Comparison of ENCODE assay signal across 8 cellular contexts in the genomic region with DNA sequence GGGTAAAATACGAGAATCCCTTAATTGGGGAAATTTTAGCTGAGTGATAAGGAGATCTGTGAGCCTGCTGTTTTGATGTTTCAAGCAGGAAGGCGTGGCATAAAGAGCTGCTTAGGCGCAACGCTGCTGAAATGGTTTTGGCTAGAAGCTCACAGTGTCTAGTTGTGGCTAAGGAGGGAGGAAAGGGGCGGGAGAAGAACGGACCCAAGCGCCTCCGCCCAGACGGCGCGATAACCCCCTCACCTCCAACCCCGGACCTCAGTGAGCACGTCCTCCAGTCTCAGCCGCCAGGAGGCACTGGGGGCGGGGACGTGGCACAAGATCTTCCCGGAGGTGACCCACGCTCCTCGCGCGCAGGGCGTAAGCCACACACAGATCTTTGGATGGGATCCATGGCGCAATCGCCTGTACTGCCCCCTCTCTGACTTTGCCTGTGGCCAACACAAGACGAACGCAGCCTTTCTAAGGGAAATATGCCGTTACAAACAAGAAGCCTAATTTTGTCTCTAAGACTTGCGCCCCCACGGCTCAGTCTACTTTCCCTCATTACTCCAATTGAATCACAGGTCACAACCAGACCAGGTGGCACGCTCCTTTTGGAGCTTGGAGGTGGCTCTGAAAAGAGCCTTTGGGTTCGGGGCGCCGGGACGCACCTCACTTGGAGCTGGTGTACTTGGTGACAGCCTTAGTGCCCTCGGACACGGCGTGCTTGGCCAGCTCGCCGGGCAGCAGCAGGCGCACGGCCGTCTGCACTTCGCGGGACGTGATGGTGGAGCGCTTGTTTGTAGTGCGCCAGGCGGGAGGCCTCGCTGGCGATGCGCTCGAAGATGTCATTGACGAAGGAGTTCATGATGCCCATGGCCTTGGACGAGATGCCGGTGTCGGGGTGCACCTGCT. TPM values are rescaled to one million over a fixed set of nuclear protein-coding genes. Genes with fewer than 3 reads are reported as not detected.
DNase-seq lines count a peak whose midpoint lies in the region; ATAC-seq and TF ChIP-seq lines count a peak whose summit lies in the region.

No MANE protein-coding gene starts in this region.

- H3K9me3 Mint-ChIP-seq in activated CD4-positive, alpha-beta memory T cell treated with anti-CD3 and anti-CD28 coated beads for 36 hours, result no peaks in the 10 kb centered on the region

- peaks cover 5% of the 10 kb centered on the region for H3K36me3 Mint-ChIP-seq in activated CD4-positive, alpha-beta memory T cell treated with anti-CD3 and anti-CD28 coated beads for 36 hours

- TF ChIP-seq CTCF in GM10248 (IDR thresholded peaks at IDR 0.05; ENCODE audit: control extremely low read depth, extremely low read depth, low read depth, missing control alignments), result peak; percentile 16
- TF ChIP-seq CTCF in fibroblast of pulmonary artery (IDR thresholded peaks at IDR 0.05; ENCODE audit: low read length, missing control alignments), result no peak

- H3K4me1 ChIP-seq in rectal smooth muscle tissue (ENCODE audit: control insufficient read depth, insufficient read depth, low read length), result no peaks in the 10 kb centered on the region

- H3K27me3 ChIP-seq in rectal smooth muscle tissue (ENCODE audit: control insufficient read depth, insufficient read depth, low read length), result peaks cover 14% of the 10 kb centered on the region

- H3K9ac ChIP-seq in rectal smooth muscle tissue (ENCODE audit: low read length), result no peak overlapping the region

- no peaks in the 10 kb centered on the region for H3K27me3 Mint-ChIP-seq in activated CD4-positive, alpha-beta memory T cell treated with anti-CD3 and anti-CD28 coated beads for 36 hours

- peak overlapping the region; percentile 96 for H3K27ac Mint-ChIP-seq in activated CD4-positive, alpha-beta memory T cell treated with anti-CD3 and anti-CD28 coated beads for 36 hours

- H3K4me1 Mint-ChIP-seq in activated CD4-positive, alpha-beta memory T cell treated with anti-CD3 and anti-CD28 coated beads for 36 hours (ENCODE audit: low read depth), result peaks cover 48% of the 10 kb centered on the region

- CTCF ChIA-PET in GM10248 (lab: Yijun Ruan, JAX), result interaction anchor here (1.6 to 4.2 kb wide), 4 partner anchors 9 to 14 kb away, joined by 4 to 17 read pairs (median 6); no protein-coding TSS in a partner anchor
- CTCF ChIA-PET in activated CD4-positive, alpha-beta memory T cell treated with anti-CD3 and anti-CD28 coated beads for 36 hours (lab: Charles Lee), result interaction anchor here (0.8 to 5.0 kb wide), 6 partner anchors 10 to 59 kb away, joined by 3 to 22 read pairs (median 7); a partner anchor contains a TSS

- DNase-seq in GM10248 (ENCODE audit: extremely low spot score) (peak; percentile 53), NCI-H1092 (lab: John Stamatoyannopoulos, UW) (peak; percentile 47), fibroblast of pulmonary artery (ENCODE audit: low read depth) (peak; percentile 29), SW 1271 (lab: John Stamatoyannopoulos, UW) (no peak)
- DNase-seq in activated CD4-positive, alpha-beta memory T cell treated with anti-CD3 and anti-CD28 coated beads for 36 hours, result peak; percentile 92
- DNase-seq in effector CD8-positive, alpha-beta T cell (lab: John Stamatoyannopoulos, UW), result no peak

- POLR2A ChIA-PET in GM10248 (lab: Yijun Ruan, JAX), result no interaction called here
- POLR2A ChIA-PET in activated CD4-positive, alpha-beta memory T cell treated with anti-CD3 and anti-CD28 coated beads for 36 hours (lab: Charles Lee), result interaction anchor here (0.7 to 3.3 kb wide), 10 partner anchors 10 to 382 kb away, joined by 3 to 20 read pairs (median 4); a partner anchor contains a TSS

- no peak overlapping the region for H3K27ac ChIP-seq in rectal smooth muscle tissue (ENCODE audit: low read depth, low read length)

- H3K4me3 ChIP-seq in fibroblast of pulmonary artery (replicated peaks; ENCODE audit: low read depth, low read length), result peak overlapping the region; percentile 52
- H3K4me3 ChIP-seq in rectal smooth muscle tissue (ENCODE audit: low read length), result peak overlapping the region; percentile 26

- ATAC-seq in GM21737 (IDR thresholded peaks at IDR 0.05; ENCODE audit: unreplicated experiment), result peak; percentile 55

- H3K36me3 ChIP-seq in rectal smooth muscle tissue (ENCODE audit: control insufficient read depth, insufficient read depth, low read length), result no peaks in the 10 kb centered on the region

- intact Hi-C loops in activated CD4-positive, alpha-beta memory T cell treated with anti-CD3 and anti-CD28 coated beads for 36 hours (cut with micrococcal nuclease), result loop anchor here (1.0 to 2.0 kb wide), 4 partner anchors 22 to 381 kb away; a partner anchor contains a TSS

- peak overlapping the region; percentile 87 for H3K4me3 Mint-ChIP-seq in activated CD4-positive, alpha-beta memory T cell treated with anti-CD3 and anti-CD28 coated beads for 36 hours

RNA-seq across cellular contexts. Expression of a gene that starts 23.4 kb away (rescaled TPM):
- total RNA-seq in activated CD4-positive, alpha-beta memory T cell treated with anti-CD3 and anti-CD28 coated beads for 36 hours, result 100 to 1,000 TPM; 110 to 112 TPM

RNA-seq across cellular contexts. Expression of a gene that starts 47.1 kb away (rescaled TPM):
- total RNA-seq in activated CD4-positive, alpha-beta memory T cell treated with anti-CD3 and anti-CD28 coated beads for 36 hours, result 1 to 10 TPM; 1.5 to 1.6 TPM

RNA-seq across cellular contexts. Expression of a gene that starts 57.2 kb away (rescaled TPM):
- total RNA-seq in activated CD4-positive, alpha-beta memory T cell treated with anti-CD3 and anti-CD28 coated beads for 36 hours, result 10 to 100 TPM; 33.6 to 34.9 TPM

Comparison
In these comparisons a context has a peak if more than half of its experiments do, and no peak if none do; other contexts are left out.
1. DNase-seq: peak in GM10248 (single experiment), NCI-H1092 (single experiment), activated CD4-positive, alpha-beta memory T cell treated with anti-CD3 and anti-CD28 coated beads for 36 hours (single experiment) and fibroblast of pulmonary artery (single experiment); none in SW 1271 (0 of 2) and effector CD8-positive, alpha-beta T cell (single experiment).